Comparison of ENCODE assay signal across 9 cellular contexts in genomic region chr3:70982274-70982673, GRCh38.
A peak's percentile ranks its signal among the peaks of the same experiment; 100 is the strongest.
DNase-seq lines count a peak whose midpoint lies in the region; ATAC-seq and TF ChIP-seq lines count a peak whose summit lies in the region.
"Had no signal": no experiment of that assay in that cellular context is flagged by ENCODE, and none has a peak within 500 bp of the region (broad histone marks: within the 10 kb centered on the region; RNA-seq: fewer than 3 reads in every experiment).

No MANE protein-coding gene starts in this region.

- CTCF ChIA-PET in CD4-positive, alpha-beta memory T cell (lab: Charles Lee; ENCODE audit: partially characterized antibody) = no interaction called here
- CTCF ChIA-PET in SK-N-SH (lab: Yijun Ruan, JAX) = interaction anchor here (1.4 kb wide), 1 partner anchor 25 kb away, joined by 3 read pairs; no protein-coding TSS in a partner anchor

- H3K9me3 Mint-ChIP-seq in CD4-positive, alpha-beta memory T cell = peaks cover 0 to 1% (median 0%) of the 10 kb centered on the region in 8 donors
- no peaks in the 10 kb centered on the region for H3K9me3 Mint-ChIP-seq in osteocyte (ENCODE audit: unreplicated experiment)

- no peak for TF ChIP-seq RAD21 in SK-N-SH (IDR thresholded peaks at IDR 0.05; ENCODE audit: low read length)

- H3K27ac Mint-ChIP-seq in CD4-positive, alpha-beta memory T cell = peak overlapping the region; percentile 30 to 93 (median 87)
- peak overlapping the region; percentile 100 for H3K27ac Mint-ChIP-seq in osteocyte (ENCODE audit: unreplicated experiment)

- H3K4me3 ChIP-seq in CD4-positive, alpha-beta memory T cell (ENCODE audit: low read length in 2 of 2) = no peak overlapping the region
- H3K4me3 ChIP-seq in SK-N-SH (ENCODE audit: low read depth in 2 of 2, low read length in 1 of 2) (no peak overlapping the region), esophagus muscularis mucosa (peak overlapping the region in 1 of 4 donors; percentile 2)

- no peak overlapping the region for H2AFZ ChIP-seq in SK-N-SH (ENCODE audit: low read depth)

- no peaks in the 10 kb centered on the region for H3K27me3 ChIP-seq in CD4-positive, alpha-beta memory T cell (ENCODE audit: insufficient read depth, low read length)
- H3K27me3 ChIP-seq in SK-N-SH (ENCODE audit: insufficient read depth) (no peaks in the 10 kb centered on the region), esophagus muscularis mucosa (no peaks in the 10 kb centered on the region)

- DNase-seq in CD4-positive, alpha-beta memory T cell = no peak
- DNase-seq in SK-N-SH = no peak
- DNase-seq in esophagus muscularis mucosa (ENCODE audit: extremely low spot score) = no peak
- DNase-seq in osteocyte (ENCODE audit: extremely low spot score, unreplicated experiment) = no peak
- DNase-seq in GM10266 (ENCODE audit: extremely low spot score) = no peak
- DNase-seq in stimulated activated naive CD4-positive, alpha-beta T cell (lab: John Stamatoyannopoulos, UW) = no peak
- no peak for DNase-seq in NCI-H226
- DNase-seq: MV-4-11 had no signal

- H3K4me2 ChIP-seq in SK-N-SH = peak overlapping the region; percentile 80

- intact Hi-C loops in CD4-positive, alpha-beta memory T cell (cut with micrococcal nuclease) = no loop called here
- intact Hi-C loops in esophagus muscularis mucosa (cut with DNase I) = no loop called here

- POLR2A ChIA-PET in CD4-positive, alpha-beta memory T cell (lab: Charles Lee; ENCODE audit: partially characterized antibody) = no interaction called here
- POLR2A ChIA-PET in SK-N-SH (lab: Yijun Ruan, JAX) = no interaction called here

- H3K9ac ChIP-seq in SK-N-SH = peak overlapping the region; percentile 78; the same call in 1 of the 2 replicates

- H3K36me3 ChIP-seq in CD4-positive, alpha-beta memory T cell (ENCODE audit: insufficient read depth, low read length) = peaks cover 34% of the 10 kb centered on the region
- H3K36me3 ChIP-seq in SK-N-SH (replicated peaks in 1 of 2; ENCODE audit: control insufficient read depth in 1 of 2, insufficient read depth in 2 of 2, low read length in 1 of 2) (peaks cover 29 to 75% of the 10 kb centered on the region in 2 experiments), esophagus muscularis mucosa (peaks cover 10 to 51% (median 18%) of the 10 kb centered on the region in 4 donors)

- H3K36me3 Mint-ChIP-seq in CD4-positive, alpha-beta memory T cell = peaks cover 71 to 91% of the 10 kb centered on the region in 2 donors
- peaks cover 73% of the 10 kb centered on the region for H3K36me3 Mint-ChIP-seq in osteocyte (ENCODE audit: unreplicated experiment)

- peak overlapping the region in 1 of 8 donors; percentile 64 for H3K4me3 Mint-ChIP-seq in CD4-positive, alpha-beta memory T cell
- H3K4me3 Mint-ChIP-seq in osteocyte (ENCODE audit: unreplicated experiment) = no peak overlapping the region

- H3K9me3 ChIP-seq in CD4-positive, alpha-beta memory T cell (ENCODE audit: control insufficient read depth in 1 of 2, low read length in 2 of 2) = no peaks in the 10 kb centered on the region
- no peaks in the 10 kb centered on the region for H3K9me3 ChIP-seq in SK-N-SH
- H3K9me3 ChIP-seq in esophagus muscularis mucosa = no peaks in the 10 kb centered on the region

- peaks cover 62% of the 10 kb centered on the region for H3F3A ChIP-seq in SK-N-SH (replicated peaks; ENCODE audit: insufficient read depth)

- H3K79me2 ChIP-seq in SK-N-SH (ENCODE audit: insufficient read depth) = peaks cover 78% of the 10 kb centered on the region

- H3K9me2 ChIP-seq in SK-N-SH = no peaks in the 10 kb centered on the region

- H3K4me1 Mint-ChIP-seq in CD4-positive, alpha-beta memory T cell = peaks cover 47 to 63% (median 55%) of the 10 kb centered on the region in 4 donors
- peaks cover 59% of the 10 kb centered on the region for H3K4me1 Mint-ChIP-seq in osteocyte (ENCODE audit: unreplicated experiment)

- no peak for TF ChIP-seq CTCF in SK-N-SH (IDR thresholded peaks at IDR 0.05)
- no peak for TF ChIP-seq CTCF in esophagus muscularis mucosa (IDR thresholded peaks at IDR 0.05)
- no peak for TF ChIP-seq CTCF in osteocyte (IDR thresholded peaks at IDR 0.05)
- no peak for TF ChIP-seq CTCF in GM10266 (IDR thresholded peaks at IDR 0.05; ENCODE audit: control insufficient read depth, insufficient read depth, low read depth, missing control alignments)

- peaks cover 43% of the 10 kb centered on the region for H3K4me1 ChIP-seq in CD4-positive, alpha-beta memory T cell (ENCODE audit: insufficient read depth, low read length)
- H3K4me1 ChIP-seq in SK-N-SH (ENCODE audit: control insufficient read depth in 1 of 2, insufficient read depth in 2 of 2, low read depth in 1 of 2, low read length in 1 of 2) (peaks cover 20 to 45% of the 10 kb centered on the region in 2 experiments), esophagus muscularis mucosa (peaks cover 57 to 81% (median 79%) of the 10 kb centered on the region in 4 donors)

- TF ChIP-seq EP300 in SK-N-SH (IDR thresholded peaks at IDR 0.05; ENCODE audit: borderline replicate concordance in 1 of 2, low read depth in 1 of 2, low read length in 1 of 2) (0 out of 4 replicates have a peak, but pooled peaks have one; percentile 26), esophagus muscularis mucosa (IDR thresholded peaks at IDR 0.05) (no peak)

- no peaks in the 10 kb centered on the region for H3K27me3 Mint-ChIP-seq in CD4-positive, alpha-beta memory T cell
- no peaks in the 10 kb centered on the region for H3K27me3 Mint-ChIP-seq in osteocyte (ENCODE audit: unreplicated experiment)

- no peaks in the 10 kb centered on the region for H4K20me1 ChIP-seq in SK-N-SH (ENCODE audit: insufficient read depth)

- no peak overlapping the region for H3K27ac ChIP-seq in CD4-positive, alpha-beta memory T cell (ENCODE audit: low read depth, low read length)
- H3K27ac ChIP-seq in SK-N-SH (ENCODE audit: low read depth in 2 of 2, low read length in 1 of 2) (peak overlapping the region; percentile 89 to 99), esophagus muscularis mucosa (replicated peaks in 1 of 4) (peak overlapping the region; percentile 83 to 88 (median 86))

- no peak for ATAC-seq in GM21360 (IDR thresholded peaks at IDR 0.05; ENCODE audit: unreplicated experiment)

- no peak for TF ChIP-seq POLR2A in esophagus muscularis mucosa (IDR thresholded peaks at IDR 0.05; ENCODE audit: low read depth)

- WGBS in SK-N-SH (ENCODE audit: low lambda C conversion rate) = 19% methylated on average over 1 of the region's 1 CpG
- 26% methylated on average over 1 of the region's 1 CpG for WGBS in esophagus muscularis mucosa

TF ChIP-seq in SK-N-SH, 30 proteins besides CTCF, POLR2A, EP300 and RAD21:
- TF ChIP-seq TCF12 (IDR thresholded peaks at IDR 0.05) = peak; percentile 4; the same call in 1 of the 2 replicates
- peak; percentile 35; the same call in 1 of the 2 replicates for TF ChIP-seq GATA2 (CRISPR knock-in tag; IDR thresholded peaks at IDR 0.05)
- no peak for TF ChIP-seq EZH2phosphoT487 (IDR thresholded peaks at IDR 0.05; ENCODE audit: borderline replicate concordance, low read depth)
- TF ChIP-seq RXRA (IDR thresholded peaks at IDR 0.05; ENCODE audit: borderline replicate concordance, low read depth) = no peak
- TF ChIP-seq MXI1 (IDR thresholded peaks at IDR 0.05; ENCODE audit: low read depth, low read length) = no peak
- TF ChIP-seq NFIC (IDR thresholded peaks at IDR 0.05; ENCODE audit: borderline replicate concordance) = peak; percentile 69
